8 cellular contexts compared by ENCODE assay signal in genomic region chr12:109899783-109900751, GRCh38. TPM values are rescaled to one million over a fixed set of nuclear protein-coding genes. Genes with fewer than 3 reads are reported as not detected.
DNase-seq lines count a peak whose midpoint lies in the region; ATAC-seq and TF ChIP-seq lines count a peak whose summit lies in the region.

TSS of gene TCHP (plus strand) at chr12:109900274. CDS start at chr12:109903027, 2,753 bp downstream.

- H3K36me3 Mint-ChIP-seq in CD8-positive, alpha-beta T cell, result peaks cover 31% of the 10 kb centered on the region

- H3K4me1 Mint-ChIP-seq in CD8-positive, alpha-beta T cell (ENCODE audit: low read depth), result peaks cover 28% of the 10 kb centered on the region

- no peaks in the 10 kb centered on the region for H3K27me3 Mint-ChIP-seq in CD8-positive, alpha-beta T cell (ENCODE audit: low read depth)

- H3K36me3 ChIP-seq in CD8-positive, alpha-beta T cell (ENCODE audit: insufficient read depth, low read length), result peaks cover 19% of the 10 kb centered on the region

- peak within 1 kb of the TSS; percentile 69 for H3K27ac ChIP-seq in CD8-positive, alpha-beta T cell (ENCODE audit: low read depth, low read length)

- H3K27ac Mint-ChIP-seq in CD8-positive, alpha-beta T cell, result peak within 1 kb of the TSS; percentile 97

- H3K4me3 ChIP-seq in CD8-positive, alpha-beta T cell (ENCODE audit: low read depth, low read length), result peak within 1 kb of the TSS; percentile 79
- H3K4me3 ChIP-seq in epithelial cell of proximal tubule (ENCODE audit: low read depth, low read length), result peak within 1 kb of the TSS; percentile 66

- TF ChIP-seq CTCF in CD8-positive, alpha-beta T cell (IDR thresholded peaks at IDR 0.05), result no peak
- TF ChIP-seq CTCF in GM20000 (IDR thresholded peaks at IDR 0.05; ENCODE audit: extremely low read depth, missing control alignments) (peak; percentile 46), epithelial cell of proximal tubule (conservative IDR thresholded peaks at IDR 0.05; ENCODE audit: low read depth, low read length) (peak; percentile 46)

- H3K9me3 ChIP-seq in CD8-positive, alpha-beta T cell (ENCODE audit: low read length), result no peaks in the 10 kb centered on the region

- H3K4me3 Mint-ChIP-seq in CD8-positive, alpha-beta T cell, result peak within 1 kb of the TSS; percentile 95

- H3K9me3 Mint-ChIP-seq in CD8-positive, alpha-beta T cell, result no peaks in the 10 kb centered on the region

- DNase-seq in CD8-positive, alpha-beta T cell, result peak; percentile 35 to 83 (median 68)
- DNase-seq in GM20000 (ENCODE audit: low spot score), result peak; percentile 92
- peak; percentile 82 for DNase-seq in HuH-7.5 (ENCODE audit: low spot score)
- DNase-seq in OCI-M2 (lab: John Stamatoyannopoulos, UW; ENCODE audit: unreplicated experiment), result peak; percentile 42
- peak; percentile 53 for DNase-seq in activated T-cell treated with anti-CD3 and anti-CD28 coated beads for 4 hours
- peak; percentile 35 for DNase-seq in epithelial cell of proximal tubule (ENCODE audit: low read depth)
- DNase-seq in mucosa of gallbladder (ENCODE audit: low spot score), result peak; percentile 90
- peak; percentile 38 to 42 for DNase-seq in stimulated activated CD8-positive, alpha-beta memory T cell treated with anti-CD3 and anti-CD28 coated beads, Interleukin-4, amount 100 ng/mL, for 4 hours (ENCODE audit: low read depth in 2 of 2, low spot score in 1 of 2)

- H3K4me1 ChIP-seq in CD8-positive, alpha-beta T cell (ENCODE audit: insufficient read depth, low read length), result peaks cover 17% of the 10 kb centered on the region

- CTCF ChIA-PET in CD8-positive, alpha-beta T cell (lab: Charles Lee), result interaction anchor here (0.6 to 1.6 kb wide), 7 partner anchors 12 to 47 kb away, joined by 3 to 10 read pairs (median 3); no protein-coding TSS in a partner anchor

- intact Hi-C loops in CD8-positive, alpha-beta T cell (cut with DNase I, micrococcal nuclease), result loop anchor here (1.0 to 5.0 kb wide), 4 partner anchors 20 to 1273 kb away; partner anchors contain the start of genes ANKRD13A (in 2 of the 2), GIT2 (in 2 of the 2), GLTP (in 2 of the 2) and FAM222A (in 1 of the 2)

- peak; percentile 90 for ATAC-seq in CD8-positive, alpha-beta T cell

- no peaks in the 10 kb centered on the region for H3K27me3 ChIP-seq in CD8-positive, alpha-beta T cell (ENCODE audit: insufficient read depth, low read length)

- POLR2A ChIA-PET in CD8-positive, alpha-beta T cell (lab: Charles Lee), result interaction anchor here (1.5 to 2.5 kb wide), 3 partner anchors 11 to 20 kb away, joined by 3 to 13 read pairs (median 8); partner anchors contain the start of gene GLTP

RNA-seq across cellular contexts. Expression of gene TCHP, which starts in this region (rescaled TPM):
- total RNA-seq in CD8-positive, alpha-beta T cell, result 10 to 100 TPM; 11.4 to 15.7 TPM
- total RNA-seq in epithelial cell of proximal tubule (20.0 and 37.5 TPM in 2 replicates), mucosa of gallbladder (18.8 TPM)

Comparison
In these comparisons a context has a peak if more than half of its experiments do, and no peak if none do; other contexts are left out.
1. Peak in every context shown above with its lines: DNase-seq, ATAC-seq, H3K4me3 ChIP-seq and H3K27ac ChIP-seq.
2. DNase-seq: peak in every context shown above with its lines; median percentile 92 in GM20000; 90 in mucosa of gallbladder; 82 in HuH-7.5; 68 in CD8-positive, alpha-beta T cell; 53 in activated T-cell treated with anti-CD3 and anti-CD28 coated beads for 4 hours; 42 in OCI-M2; 40 in stimulated activated CD8-positive, alpha-beta memory T cell treated with anti-CD3 and anti-CD28 coated beads, Interleukin-4, amount 100 ng/mL, for 4 hours; 35 in epithelial cell of proximal tubule.